Comparison of ENCODE assay signal across 8 cellular contexts in genomic region chr7:2399848-2400587, GRCh38. TPM values are rescaled to one million over a fixed set of nuclear protein-coding genes. Genes with fewer than 3 reads are reported as not detected.
DNase-seq lines count a peak whose midpoint lies in the region; ATAC-seq, FAIRE-seq and TF ChIP-seq lines count a peak whose summit lies in the region.

No MANE protein-coding gene starts in this region.

- peak overlapping the region; percentile 17; the same call in 1 of the 2 replicates for H3K18ac ChIP-seq in H1 (ENCODE audit: extremely low read depth, low read length)

- TF ChIP-seq CTCF in H1 (IDR thresholded peaks at IDR 0.05; ENCODE audit: control extremely low read depth in 1 of 3, insufficient read depth in 1 of 3, low read depth in 1 of 3, low read length in 3 of 3) (no peak), upper lobe of right lung (IDR thresholded peaks at IDR 0.05) (no peak)

- no peak for TF ChIP-seq POLR2A in H1 (IDR thresholded peaks at IDR 0.05; ENCODE audit: control extremely low read depth in 1 of 2, low read depth in 2 of 2, low read length in 2 of 2)

- 81% methylated on average over 6 of the region's 6 CpGs; no CpG with 5 or more reads in 1 of the 2 experiments for WGBS in H1 (ENCODE audit: extremely low coverage in 1 of 2, insufficient coverage in 1 of 2, insufficient read length in 1 of 2, insufficient replicate concordance in 2 of 2, low coverage in 1 of 2, low lambda C conversion rate in 2 of 2, missing lambda C conversion rate in 1 of 2), 2 experiments

- no peak overlapping the region for H3K4ac ChIP-seq in H1 (replicated peaks; ENCODE audit: insufficient read length, low read depth, low read length)

- H3K79me2 ChIP-seq in H1 (ENCODE audit: control insufficient read depth in 1 of 2, insufficient read depth in 2 of 2, low read length in 2 of 2) = peaks cover 0 to 7% of the 10 kb centered on the region in 2 experiments; a peak in 1 of 4 replicates

- H3K9me3 ChIP-seq in H1 (ENCODE audit: insufficient read depth in 2 of 2, low read depth in 1 of 2, low read length in 1 of 2) (no peaks in the 10 kb centered on the region), upper lobe of right lung (no peaks in the 10 kb centered on the region)

- intact Hi-C loops in upper lobe of right lung (cut with DNase I) = loop anchor here (10.0 kb wide), 1 partner anchor 545 kb away; no protein-coding TSS in a partner anchor

- H3K4me3 ChIP-seq in H1 (ENCODE audit: extremely low read depth in 1 of 4, insufficient read depth in 2 of 4, low read depth in 3 of 4, low read length in 4 of 4) = no peak overlapping the region; a peak in 2 of 8 replicates
- no peak overlapping the region for H3K4me3 ChIP-seq in upper lobe of right lung

- H2BK15ac ChIP-seq in H1 (ENCODE audit: low read length) = no peak overlapping the region

- H3K14ac ChIP-seq in H1 (ENCODE audit: insufficient read length) = no peak overlapping the region

- peak overlapping the region in 1 of 4 experiments; percentile 63; a peak in 1 of 7 replicates for H3K9ac ChIP-seq in H1 (replicated peaks in 1 of 4; ENCODE audit: extremely low read depth in 1 of 4, low read depth in 3 of 4, low read length in 3 of 4)

- peak overlapping the region; percentile 66; the same call in 1 of the 2 replicates for H4K8ac ChIP-seq in H1 (ENCODE audit: extremely low read depth, insufficient read depth, low read length)

- H2AFZ ChIP-seq in H1 (ENCODE audit: low read length) = peak overlapping the region; percentile 85

- H2BK120ac ChIP-seq in H1 (replicated peaks; ENCODE audit: low read depth, low read length) = no peak overlapping the region

- H3K27ac ChIP-seq in H1 (ENCODE audit: low read depth, low read length) (peak overlapping the region; percentile 21; the same call in 1 of the 2 replicates), upper lobe of right lung (peak overlapping the region; percentile 80)

- POLR2A ChIA-PET in H1 (lab: Charles Lee; ENCODE audit: partially characterized antibody) = interaction anchor here (0.6 to 1.5 kb wide), 4 partner anchors 12 to 73 kb away, joined by 3 to 5 read pairs (median 3); no protein-coding TSS in a partner anchor

- ATAC-seq in upper lobe of right lung (peak; percentile 2), GM21423 (IDR thresholded peaks at IDR 0.05; ENCODE audit: unreplicated experiment) (no peak)

- H3K4me1 ChIP-seq in H1 (replicated peaks in 1 of 4; ENCODE audit: control insufficient read depth in 3 of 4, insufficient read depth in 4 of 4, low read length in 3 of 4) (peaks cover 2 to 8% (median 4%) of the 10 kb centered on the region in 4 experiments), upper lobe of right lung (peaks cover 34% of the 10 kb centered on the region)

- H3K23me2 ChIP-seq in H1 (ENCODE audit: low read depth, low read length) = peaks cover 6% of the 10 kb centered on the region; the same call in 1 of the 2 replicates

- no peak overlapping the region for H4K91ac ChIP-seq in H1 (replicated peaks; ENCODE audit: insufficient read length, low read length)

- no peak overlapping the region for H3K23ac ChIP-seq in H1 (ENCODE audit: insufficient read length)

- peak; percentile 70 for DNase-seq in COR-L47 (lab: John Stamatoyannopoulos, UW)
- peak; percentile 97 for DNase-seq in KBM-7
- DNase-seq in SKM-1 (lab: John Stamatoyannopoulos, UW; ENCODE audit: unreplicated experiment) = peak; percentile 99
- no peak for DNase-seq in H1 (ENCODE audit: low read depth in 1 of 2, low spot score in 2 of 2)
- DNase-seq in midbrain (lab: John Stamatoyannopoulos, UW) = peak; percentile 65
- peak; percentile 75 for DNase-seq in upper lobe of right lung
- no peak for DNase-seq in SHP77 (lab: John Stamatoyannopoulos, UW)

- peak overlapping the region in 1 of 2 experiments; percentile 11; a peak in 1 of 4 replicates for H3K4me2 ChIP-seq in H1 (ENCODE audit: insufficient read depth in 1 of 2, low read depth in 2 of 2, low read length in 2 of 2)

- no peak for TF ChIP-seq RAD21 in H1 (IDR thresholded peaks at IDR 0.05 in 1 of 2, conservative IDR thresholded peaks at IDR 0.05 in 1 of 2; ENCODE audit: low read depth in 2 of 2, low read length in 2 of 2)

- H2BK5ac ChIP-seq in H1 (ENCODE audit: low read depth, low read length) = no peak overlapping the region

- peak overlapping the region; percentile 8; the same call in 1 of the 2 replicates for H2BK20ac ChIP-seq in H1 (ENCODE audit: low read length)

- FAIRE-seq in H1 (lab: Jason Lieb, UNC) = no peak

- no peak overlapping the region for H3K56ac ChIP-seq in H1 (replicated peaks; ENCODE audit: insufficient read length, low read depth, low read length)

- no peak for TF ChIP-seq EP300 in H1 (IDR thresholded peaks at IDR 0.05; ENCODE audit: borderline replicate concordance in 1 of 2, low read depth in 2 of 2, low read length in 2 of 2)

- CTCF ChIA-PET in H1 (lab: Charles Lee; ENCODE audit: partially characterized antibody) = interaction anchor here (0.6 to 0.9 kb wide), 3 partner anchors 32 to 141 kb away, joined by 3 to 4 read pairs (median 3); no protein-coding TSS in a partner anchor

- H3K27me3 ChIP-seq in H1 (replicated peaks in 1 of 4; ENCODE audit: control insufficient read depth in 3 of 4, extremely low read depth in 1 of 4, insufficient read depth in 3 of 4, low read length in 3 of 4) (no peaks in the 10 kb centered on the region; a peak in 1 of 7 replicates), upper lobe of right lung (no peaks in the 10 kb centered on the region)

- H4K20me1 ChIP-seq in H1 (replicated peaks in 1 of 2; ENCODE audit: control insufficient read depth in 1 of 2, insufficient read depth in 2 of 2, low read length in 2 of 2) = peaks cover 3 to 4% of the 10 kb centered on the region in 2 experiments

- no peak overlapping the region for H2AK5ac ChIP-seq in H1 (ENCODE audit: low read depth, low read length)

- H3K36me3 ChIP-seq in H1 (ENCODE audit: control insufficient read depth in 2 of 4, insufficient read depth in 4 of 4, low read length in 3 of 4) (no peaks in the 10 kb centered on the region), upper lobe of right lung (no peaks in the 10 kb centered on the region)

- in situ Hi-C loops in KBM-7 (cut with MboI; ENCODE audit: low pct_unique_long_range_greater_than_20kb, low sequenced_read_pairs) = no loop called here

- H3K79me1 ChIP-seq in H1 (ENCODE audit: low read depth, low read length) = no peaks in the 10 kb centered on the region; the same call in 1 of the 2 replicates

- H2BK12ac ChIP-seq in H1 (ENCODE audit: low read depth, low read length) = no peak overlapping the region

- H4K5ac ChIP-seq in H1 (ENCODE audit: insufficient read length, low read depth, low read length) = no peak overlapping the region

TF ChIP-seq in H1, 55 proteins besides CTCF, POLR2A, EP300 and RAD21:
- TF ChIP-seq TAF7 (optimal IDR thresholded peaks at IDR 0.05; ENCODE audit: borderline replicate concordance, low read depth, low read length) = no peak
- no peak for TF ChIP-seq CHD2 (IDR thresholded peaks at IDR 0.05; ENCODE audit: low read length)
- peak; percentile 48 for TF ChIP-seq ASH2L (IDR thresholded peaks at IDR 0.05; ENCODE audit: low read length)

RNA-seq across cellular contexts. Expression of gene CHST12, which starts 3.4 kb away (rescaled TPM):
- 13.4 and 18.2 TPM in 2 replicates for total RNA-seq in H1 (2021; fragmentation: NEBNext Ultra II Directional; extraction: Animal tissue kit (Norgen Biotek cat#: 25700))
- polyA plus RNA-seq in H1 (2011; rRNA removed) = 24.1 and 28.0 TPM in 2 replicates
- polyA plus RNA-seq in H1 (2011; cell fraction: cytosol; rRNA removed) = 13.3 TPM
- polyA plus RNA-seq in H1 (2011; cell fraction: nucleus; rRNA removed) = 14.9 TPM
- polyA plus RNA-seq in H1 (2012, experiment 1 of 2) = 9.4 to 12.3 TPM (median 11.3 TPM) in 4 replicates
- 9.6 TPM for polyA plus RNA-seq in H1 (2012, experiment 2 of 2)
- polyA plus RNA-seq in H1 (2013, experiment 1 of 2) = 20.2 TPM
- 21.4 TPM for polyA plus RNA-seq in H1 (2013, experiment 2 of 2)
- polyA minus RNA-seq in H1 (2011; rRNA and poly(A)+ RNA removed) = 5.8 and 7.4 TPM in 2 replicates
- polyA minus RNA-seq in H1 (2011; cell fraction: cytosol; rRNA and poly(A)+ RNA removed) = 16.1 TPM
- polyA minus RNA-seq in H1 (2011; cell fraction: nucleus; rRNA and poly(A)+ RNA removed) = 8.9 TPM
- total RNA-seq in upper lobe of right lung = 29.8 TPM

RNA-seq across cellular contexts. Expression of gene EIF3B, which starts 45.4 kb away (rescaled TPM):
- total RNA-seq in H1 (2021; fragmentation: NEBNext Ultra II Directional; extraction: Animal tissue kit (Norgen Biotek cat#: 25700)) = 306 and 316 TPM in 2 replicates
- polyA plus RNA-seq in H1 (2011; rRNA removed) = 167 and 211 TPM in 2 replicates
- polyA plus RNA-seq in H1 (2011; cell fraction: cytosol; rRNA removed) = 181 TPM
- 316 TPM for polyA plus RNA-seq in H1 (2011; cell fraction: nucleus; rRNA removed)
- 268 to 336 TPM (median 277 TPM) in 4 replicates for polyA plus RNA-seq in H1 (2012, experiment 1 of 2)
- polyA plus RNA-seq in H1 (2012, experiment 2 of 2) = 155 TPM
- polyA plus RNA-seq in H1 (2013, experiment 1 of 2) = 177 TPM
- 161 TPM for polyA plus RNA-seq in H1 (2013, experiment 2 of 2)
- 182 and 192 TPM in 2 replicates for polyA minus RNA-seq in H1 (2011; rRNA and poly(A)+ RNA removed)
- 142 TPM for polyA minus RNA-seq in H1 (2011; cell fraction: cytosol; rRNA and poly(A)+ RNA removed)
- polyA minus RNA-seq in H1 (2011; cell fraction: nucleus; rRNA and poly(A)+ RNA removed) = 129 TPM
- total RNA-seq in upper lobe of right lung = 107 TPM

Comparison
In these comparisons a context has a peak if more than half of its experiments do, and no peak if none do; other contexts are left out.
1. DNase-seq: peak in COR-L47 (single experiment), KBM-7 (single experiment), SKM-1 (single experiment), midbrain (single experiment) and upper lobe of right lung (single experiment); none in H1 (0 of 2) and SHP77 (0 of 2).